Comparison of ENCODE assay signal across 18 cellular contexts in genomic region chr20:11372831-11373230, GRCh38.
"Had no signal": no experiment of that assay in that cellular context is flagged by ENCODE, and none has a peak within 500 bp of the region (broad histone marks: within the 10 kb centered on the region; RNA-seq: fewer than 3 reads in every experiment).

No MANE protein-coding gene starts in this region.

- H3K27ac ChIP-seq: brain microvascular endothelial cell, dorsolateral prefrontal cortex, pancreas, right lobe of liver, stomach, thoracic aorta had no signal

- DNase-seq: activated CD4-positive, alpha-beta memory T cell treated with anti-CD3 and anti-CD28 coated beads for 36 hours; activated CD4-positive, alpha-beta T cell treated with anti-CD3 and anti-CD28 coated beads for 36 hours; activated T-cell treated with anti-CD3 and anti-CD28 coated beads for 4 hours; brain microvascular endothelial cell; central memory CD4-positive, alpha-beta T cell; foreskin melanocyte; glutamatergic neuron; hippocampal formation; islet precursor cell; right lobe of liver; stimulated activated CD4-positive, alpha-beta T cell treated with anti-CD3 and anti-CD28 coated beads, Interleukin-4, amount 100 ng/mL, for 24 hours; stomach had no signal

- H3K36me3 ChIP-seq: brain microvascular endothelial cell, pancreas, right lobe of liver, stomach, thoracic aorta had no signal

- H3K4me1 Mint-ChIP-seq: activated CD4-positive, alpha-beta T cell treated with anti-CD3 and anti-CD28 coated beads for 36 hours; stimulated activated effector memory CD8-positive, alpha-beta T cell treated with anti-CD3 and anti-CD28 coated beads, Interleukin-12 subunit alpha, Interleukin-12 subunit beta, amount 100 ng/mL, for 72 hours had no signal

- H3K27ac Mint-ChIP-seq: activated CD4-positive, alpha-beta memory T cell treated with anti-CD3 and anti-CD28 coated beads for 36 hours; activated CD4-positive, alpha-beta T cell treated with anti-CD3 and anti-CD28 coated beads for 36 hours; activated naive CD8-positive, alpha-beta T cell; stimulated activated effector memory CD8-positive, alpha-beta T cell treated with anti-CD3 and anti-CD28 coated beads, Interleukin-12 subunit alpha, Interleukin-12 subunit beta, amount 100 ng/mL, for 72 hours had no signal

- H3K27me3 Mint-ChIP-seq: activated CD4-positive, alpha-beta memory T cell treated with anti-CD3 and anti-CD28 coated beads for 36 hours; activated CD4-positive, alpha-beta T cell treated with anti-CD3 and anti-CD28 coated beads for 36 hours; activated naive CD8-positive, alpha-beta T cell had no signal

- H3K27me3 ChIP-seq: brain microvascular endothelial cell, pancreas, right lobe of liver, stomach had no signal

- H3K4me3 Mint-ChIP-seq: activated CD4-positive, alpha-beta memory T cell treated with anti-CD3 and anti-CD28 coated beads for 36 hours; activated CD4-positive, alpha-beta T cell treated with anti-CD3 and anti-CD28 coated beads for 36 hours; activated naive CD8-positive, alpha-beta T cell; stimulated activated effector memory CD8-positive, alpha-beta T cell treated with anti-CD3 and anti-CD28 coated beads, Interleukin-12 subunit alpha, Interleukin-12 subunit beta, amount 100 ng/mL, for 72 hours had no signal

- H3K4me3 ChIP-seq: dorsolateral prefrontal cortex, lung, pancreas, right lobe of liver, stomach, thoracic aorta had no signal

- H3K4me1 ChIP-seq: pancreas, right lobe of liver, stomach had no signal

- H3K9me3 ChIP-seq: pancreas, right lobe of liver, stomach, thoracic aorta had no signal

- H3K36me3 Mint-ChIP-seq: activated CD4-positive, alpha-beta memory T cell treated with anti-CD3 and anti-CD28 coated beads for 36 hours; activated naive CD8-positive, alpha-beta T cell; stimulated activated effector memory CD8-positive, alpha-beta T cell treated with anti-CD3 and anti-CD28 coated beads, Interleukin-12 subunit alpha, Interleukin-12 subunit beta, amount 100 ng/mL, for 72 hours had no signal
